ENCODE assay signal across 33 cellular contexts in the genomic region with DNA sequence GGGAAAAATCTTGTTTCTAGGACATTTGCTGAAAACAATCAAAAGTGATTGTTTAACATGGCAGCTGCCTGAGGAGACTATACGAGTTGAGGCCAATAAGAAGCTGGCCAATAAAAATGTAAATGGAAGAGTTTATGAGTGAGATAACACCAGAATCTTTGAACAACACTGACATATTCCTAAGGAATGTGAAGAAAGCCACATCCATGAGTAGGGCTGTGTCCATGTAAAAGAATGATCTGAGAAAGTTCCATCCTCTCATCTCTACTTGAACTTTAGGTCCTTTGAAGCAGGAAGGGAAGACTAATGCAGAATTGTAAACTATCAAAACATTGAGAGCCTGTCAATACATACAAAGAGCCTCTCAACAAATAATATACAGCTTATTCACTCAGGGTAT. TPM values are rescaled to one million over a fixed set of nuclear protein-coding genes. Genes with fewer than 3 reads are reported as not detected.
DNase-seq lines count a peak whose midpoint lies in the region; ATAC-seq, FAIRE-seq and TF ChIP-seq lines count a peak whose summit lies in the region.
"Had no signal": no experiment of that assay in that cellular context is flagged by ENCODE, and none has a peak within 500 bp of the region (broad histone marks: within the 10 kb centered on the region; RNA-seq: fewer than 3 reads in every experiment).

No MANE protein-coding gene starts in this region.

- peaks cover 11% of the 10 kb centered on the region for H3K9me3 Mint-ChIP-seq in MCF 10A (ENCODE audit: unreplicated experiment)
- H3K9me3 Mint-ChIP-seq: type B pancreatic cell had no signal

- H3K27ac Mint-ChIP-seq in MCF 10A (ENCODE audit: low read depth, unreplicated experiment) = no peak overlapping the region
- H3K27ac Mint-ChIP-seq: activated CD8-positive, alpha-beta memory T cell treated with anti-CD3 and anti-CD28 coated beads, Interleukin-2, amount 10 ng/mL, durations not matched to agents 7 days and 5 days; activated naive CD8-positive, alpha-beta T cell treated with anti-CD3 and anti-CD28 coated beads, Interleukin-2, amount 10 ng/mL, durations not matched to agents 7 days and 5 days; stimulated activated memory B cell treated with anti-CD40 and anti-IgM and Interleukin-4, amounts not matched to agents 10 μg/mL and 1 μg/mL and 100 μg/mL, for 72 hours; type B pancreatic cell had no signal

- H3K27me3 ChIP-seq in mammary epithelial cell (ENCODE audit: insufficient read depth, low read length) (no peaks in the 10 kb centered on the region), small intestine (ENCODE audit: control insufficient read depth in 2 of 2, insufficient read depth in 2 of 2, low read length in 2 of 2) (no peaks in the 10 kb centered on the region)
- H3K27me3 ChIP-seq: ascending aorta, gastrocnemius medialis, hepatocyte, pancreas had no signal

- H3K9ac ChIP-seq in mammary epithelial cell (ENCODE audit: insufficient read depth, low read length) = no peak overlapping the region
- H3K9ac ChIP-seq: KMS-11 had no signal

- dilution Hi-C loops in mammary epithelial cell (cut with HindIII; ENCODE audit: low sequenced_read_pairs) = no loop called here

- CTCF ChIA-PET in mammary epithelial cell (lab: Charles Lee; ENCODE audit: low non-redundant PET) (no interaction called here), MCF 10A (lab: Yijun Ruan, JAX) (interaction anchor here (1.2 to 1.3 kb wide), 2 partner anchors 11 to 58 kb away, joined by 3 read pairs; no protein-coding TSS in a partner anchor)

- FAIRE-seq in small intestine (lab: Jason Lieb, UNC) = no peak
- FAIRE-seq: pancreas had no signal

- DNase-seq in mammary epithelial cell = peak; percentile 27
- no peak for DNase-seq in MCF 10A (ENCODE audit: unreplicated experiment)
- DNase-seq in RPMI7951 (ENCODE audit: low read depth) = peak; percentile 44
- peak; percentile 9 to 13 for DNase-seq in foreskin fibroblast
- DNase-seq in RPMI8226 = no peak
- no peak for DNase-seq in GM10266 (ENCODE audit: extremely low spot score)
- no peak for DNase-seq in small intestine
- DNase-seq: activated CD4-positive, alpha-beta T cell treated with anti-CD3 and anti-CD28 coated beads, Interleukin-2, amount 50 U/mL, for 4 hours; activated CD8-positive, alpha-beta memory T cell treated with anti-CD3 and anti-CD28 coated beads, Interleukin-2, amount 10 ng/mL, durations not matched to agents 7 days and 5 days; activated gamma-delta T cell treated with Interleukin-2 at 50 U/mL for 16 hours; activated naive CD8-positive, alpha-beta T cell treated with anti-CD3 and anti-CD28 coated beads, Interleukin-2, amount 10 ng/mL, durations not matched to agents 7 days and 5 days; activated T-cell treated with anti-CD3 and anti-CD28 coated beads, Interleukin-2, amount 50 U/mL, for 48 hours; caudate nucleus; cortex of kidney; DMS79 treated with DMSO at 0.1 percent for 48 hours; gastrocnemius medialis; left cardiac atrium; mesendoderm; NCI-H1417 treated with DMSO at 0.1 percent for 48 hours; NCI-H2081 treated with DMSO at 0.1 percent for 48 hours; pancreas; substantia nigra; T-helper 2 cell had no signal

- H3K9me3 ChIP-seq in mammary epithelial cell (replicated peaks; ENCODE audit: insufficient read depth, low read length) (no peaks in the 10 kb centered on the region), small intestine (ENCODE audit: control insufficient read depth, low read depth) (no peaks in the 10 kb centered on the region)
- H3K9me3 ChIP-seq: ascending aorta, gastrocnemius medialis, pancreas had no signal

- H3K4me3 ChIP-seq in mammary epithelial cell (replicated peaks in 1 of 3; ENCODE audit: insufficient read depth in 1 of 3, low read depth in 2 of 3, low read length in 3 of 3) (no peak overlapping the region), foreskin fibroblast (ENCODE audit: low read depth in 1 of 2, low read length in 2 of 2) (no peak overlapping the region), small intestine (ENCODE audit: low read depth in 1 of 2, low read length in 2 of 2) (no peak overlapping the region)
- H3K4me3 ChIP-seq: ascending aorta, gastrocnemius medialis, hepatocyte, pancreas had no signal

- no peaks in the 10 kb centered on the region for H3K27me3 Mint-ChIP-seq in MCF 10A (ENCODE audit: insufficient read depth, unreplicated experiment)
- H3K27me3 Mint-ChIP-seq: type B pancreatic cell had no signal

- H3K4me2 ChIP-seq in mammary epithelial cell (ENCODE audit: insufficient read depth, low read depth, low read length) = no peak overlapping the region
- H3K4me2 ChIP-seq: hepatocyte, KMS-11 had no signal

- no peak overlapping the region for H3K4me3 Mint-ChIP-seq in MCF 10A (ENCODE audit: unreplicated experiment)
- H3K4me3 Mint-ChIP-seq: activated CD8-positive, alpha-beta memory T cell treated with anti-CD3 and anti-CD28 coated beads, Interleukin-2, amount 10 ng/mL, durations not matched to agents 7 days and 5 days; activated naive CD8-positive, alpha-beta T cell treated with anti-CD3 and anti-CD28 coated beads, Interleukin-2, amount 10 ng/mL, durations not matched to agents 7 days and 5 days; neural crest cell; stimulated activated memory B cell treated with anti-CD40 and anti-IgM and Interleukin-4, amounts not matched to agents 10 μg/mL and 1 μg/mL and 100 μg/mL, for 72 hours; type B pancreatic cell had no signal

- ATAC-seq in HG03196 (IDR thresholded peaks at IDR 0.05; ENCODE audit: unreplicated experiment) = no peak
- ATAC-seq: activated CD4-positive, CD25-positive, alpha-beta regulatory T cell treated with anti-CD3 and anti-CD28 coated beads, Interleukin-2, amount 50 U/mL, for 24 hours; activated CD8-positive, alpha-beta memory T cell treated with anti-CD3 and anti-CD28 coated beads, Interleukin-2, amount 10 ng/mL, durations not matched to agents 7 days and 5 days; gastrocnemius medialis; left cardiac atrium; pancreas; Right ventricle myocardium inferior; stimulated activated memory B cell treated with anti-CD40 and anti-IgM and Interleukin-4, amounts not matched to agents 10 μg/mL and 1 μg/mL and 100 μg/mL, for 72 hours had no signal

- no peaks in the 10 kb centered on the region for H3K79me2 ChIP-seq in mammary epithelial cell (ENCODE audit: insufficient read depth, low read length)
- H3K79me2 ChIP-seq: hepatocyte had no signal

- H3K27ac ChIP-seq in mammary epithelial cell (ENCODE audit: insufficient read depth, low read depth, low read length) (no peak overlapping the region), small intestine (ENCODE audit: low read depth in 1 of 2, low read length in 1 of 2) (no peak overlapping the region)
- H3K27ac ChIP-seq: 22Rv1, ascending aorta, gastrocnemius medialis, hepatocyte, KMS-11, pancreas had no signal

- no peaks in the 10 kb centered on the region for H3K4me1 Mint-ChIP-seq in MCF 10A (ENCODE audit: insufficient read depth, unreplicated experiment)
- H3K4me1 Mint-ChIP-seq: neural crest cell; stimulated activated memory B cell treated with anti-CD40 and anti-IgM and Interleukin-4, amounts not matched to agents 10 μg/mL and 1 μg/mL and 100 μg/mL, for 72 hours had no signal

- no peaks in the 10 kb centered on the region for H3K36me3 Mint-ChIP-seq in MCF 10A (ENCODE audit: insufficient read depth, unreplicated experiment)
- H3K36me3 Mint-ChIP-seq: type B pancreatic cell had no signal

- no peaks in the 10 kb centered on the region for H4K20me1 ChIP-seq in mammary epithelial cell (ENCODE audit: insufficient read depth, low read length)

- POLR2A ChIA-PET in MCF 10A (lab: Yijun Ruan, JAX) = no interaction called here

- intact Hi-C loops in mammary epithelial cell (cut with micrococcal nuclease) = no loop called here
- intact Hi-C loops in MCF 10A (cut with micrococcal nuclease) = no loop called here

- BruUV-seq in mammary epithelial cell (replicated peaks; lab: Mats Ljungman, UMichigan) (no TSS peak), MCF 10A (replicated peaks; lab: Mats Ljungman, UMichigan) (no TSS peak)

- WGBS in mammary epithelial cell (ENCODE audit: low coverage, missing lambda C conversion rate) = 50% methylated on average over 1 of the region's 1 CpG
- WGBS in small intestine, 3 donors = 56 to 85% (median 79%) methylated on average over 1 of the region's 1 CpG

- in situ Hi-C loops in mammary epithelial cell (cut with MboI; ENCODE audit: low sequenced_read_pairs in 2 of 2) = no loop called here

- H3K4me1 ChIP-seq in mammary epithelial cell (ENCODE audit: insufficient read depth, low read length) = no peaks in the 10 kb centered on the region
- H3K4me1 ChIP-seq in small intestine (ENCODE audit: control insufficient read depth in 2 of 2, insufficient read depth in 1 of 2, low read depth in 1 of 2, low read length in 1 of 2) = no peaks in the 10 kb centered on the region
- H3K4me1 ChIP-seq: ascending aorta had no signal

- H3K36me3 ChIP-seq in mammary epithelial cell (ENCODE audit: insufficient read depth, low read length) = no peaks in the 10 kb centered on the region
- H3K36me3 ChIP-seq in small intestine (ENCODE audit: control insufficient read depth in 2 of 2, insufficient read depth in 2 of 2, low read length in 2 of 2) = no peaks in the 10 kb centered on the region
- H3K36me3 ChIP-seq: ascending aorta, gastrocnemius medialis, pancreas had no signal

- no peak overlapping the region for H2AFZ ChIP-seq in mammary epithelial cell (ENCODE audit: low read depth, low read length)
- H2AFZ ChIP-seq: hepatocyte had no signal

- TF ChIP-seq CTCF in mammary epithelial cell (conservative IDR thresholded peaks at IDR 0.05 in 1 of 2, IDR thresholded peaks at IDR 0.05 in 1 of 2; ENCODE audit: extremely low read depth in 1 of 2, insufficient read depth in 1 of 2, low read depth in 1 of 2, low read length in 2 of 2) (no peak), MCF 10A (IDR thresholded peaks at IDR 0.05; ENCODE audit: unreplicated experiment) (no peak), foreskin fibroblast (IDR thresholded peaks at IDR 0.05; ENCODE audit: low read depth, low read length) (no peak), GM10266 (IDR thresholded peaks at IDR 0.05; ENCODE audit: control insufficient read depth, insufficient read depth, low read depth, missing control alignments) (no peak)

RNA-seq across cellular contexts. Expression of a gene that starts 6.9 kb away (rescaled TPM):
- total RNA-seq in mammary epithelial cell = 10 to 100 TPM; 22.2 to 42.5 TPM
- 30.9 TPM for polyA plus RNA-seq in mammary epithelial cell
- polyA minus RNA-seq in mammary epithelial cell = 63.4 TPM
- total RNA-seq in MCF 10A (2022) = 47.7 and 62.0 TPM in 2 replicates
- total RNA-seq in RPMI7951 (2014; rRNA removed; shearing (Covaris generic)) = 38.9 and 44.2 TPM in 2 replicates
- 10 to 100 TPM; 10.5 to 15.4 (median 11.9) TPM for polyA plus RNA-seq in small intestine

Comparison
In these comparisons a context has a peak if more than half of its experiments do, and no peak if none do; other contexts are left out.
1. DNase-seq: peak in mammary epithelial cell (single experiment), RPMI7951 (single experiment) and foreskin fibroblast (2 of 2); none in MCF 10A (single experiment), RPMI8226 (single experiment), GM10266 (single experiment) and small intestine (single experiment).